Comparison of ENCODE assay signal across 21 cellular contexts in genomic region chr17:79791354-79792123, GRCh38. TPM values are rescaled to one million over a fixed set of nuclear protein-coding genes. Genes with fewer than 3 reads are reported as not detected.
DNase-seq lines count a peak whose midpoint lies in the region; ATAC-seq, FAIRE-seq and TF ChIP-seq lines count a peak whose summit lies in the region.
"Had no signal": no experiment of that assay in that cellular context is flagged by ENCODE, and none has a peak within 500 bp of the region (broad histone marks: within the 10 kb centered on the region; RNA-seq: fewer than 3 reads in every experiment).

No MANE protein-coding gene starts in this region.

- peak overlapping the region; percentile 27 for H2BK5ac ChIP-seq in neuronal stem cell (ENCODE audit: low read length)

- no peak overlapping the region for H4K91ac ChIP-seq in neuronal stem cell (ENCODE audit: low read depth, low read length, poor library complexity)

- no peak overlapping the region for H3K14ac ChIP-seq in neuronal stem cell (ENCODE audit: low read length)

- no peak overlapping the region for H2BK120ac ChIP-seq in neuronal stem cell (ENCODE audit: low read depth, low read length)

- H3K4me1 ChIP-seq in HEK293 (ENCODE audit: control insufficient read depth, insufficient read depth, low read length) (peaks cover 16% of the 10 kb centered on the region), endothelial cell of umbilical vein (ENCODE audit: control insufficient read depth, extremely low read depth, insufficient read depth, low read length) (peaks cover 10% of the 10 kb centered on the region), neuronal stem cell (ENCODE audit: control insufficient read depth in 2 of 2, insufficient read depth in 1 of 2, low read depth in 1 of 2, low read length in 2 of 2) (peaks cover 41 to 61% of the 10 kb centered on the region in 2 donors)

- WGBS in neuronal stem cell (ENCODE audit: extremely low coverage in 2 of 2, insufficient read length in 2 of 2, insufficient replicate concordance in 1 of 2), 2 donors = no CpG with 5 or more reads among the region's 55 CpGs

- H3K9me3 ChIP-seq in HEK293 (ENCODE audit: control insufficient read depth, insufficient read depth, low read depth, low read length) (no peaks in the 10 kb centered on the region), endothelial cell of umbilical vein (replicated peaks; ENCODE audit: control insufficient read depth, insufficient read depth, low read length) (no peaks in the 10 kb centered on the region), neuronal stem cell (replicated peaks in 1 of 2; ENCODE audit: control insufficient read depth in 2 of 2, insufficient read depth in 1 of 2, low read depth in 1 of 2, low read length in 2 of 2) (peaks cover 2 to 5% of the 10 kb centered on the region in 2 donors)

- H3K9ac ChIP-seq in endothelial cell of umbilical vein (replicated peaks; ENCODE audit: extremely low read depth, insufficient read depth, low read length) = no peak overlapping the region
- H3K9ac ChIP-seq in neuronal stem cell (ENCODE audit: low read depth, low read length, poor library complexity) = no peak overlapping the region
- H3K9ac ChIP-seq: KMS-11 had no signal

- no peak overlapping the region for H2BK12ac ChIP-seq in neuronal stem cell (ENCODE audit: low read length)

- no peak overlapping the region for H3K27ac Mint-ChIP-seq in activated CD4-positive, alpha-beta memory T cell treated with anti-CD3 and anti-CD28 coated beads for 36 hours
- no peak overlapping the region for H3K27ac Mint-ChIP-seq in activated CD4-positive, alpha-beta memory T cell treated with anti-CD3 and anti-CD28 coated beads, Interleukin-2, amount 10 ng/mL, durations not matched to agents 7 days and 5 days
- H3K27ac Mint-ChIP-seq: activated T-helper 17 cell treated with anti-CD3 and anti-CD28 coated beads, Interleukin-2, amount 50 U/mL, for 72 hours; dendritic cell treated with granulocyte-macrophage colony-stimulating factor and Interleukin-4, amounts not matched to agents 40 ng/mL and 50 ng/mL, for 4 days had no signal

- H4K8ac ChIP-seq in neuronal stem cell (ENCODE audit: low read depth, low read length) = no peak overlapping the region

- POLR2A ChIA-PET in activated CD4-positive, alpha-beta memory T cell treated with anti-CD3 and anti-CD28 coated beads for 36 hours (lab: Charles Lee) = interaction anchor here (0.6 kb wide), 1 partner anchor 48 kb away, joined by 3 read pairs; no protein-coding TSS in a partner anchor
- POLR2A ChIA-PET in activated CD4-positive, alpha-beta memory T cell treated with anti-CD3 and anti-CD28 coated beads, Interleukin-2, amount 10 ng/mL, durations not matched to agents 7 days and 5 days (lab: Charles Lee) = interaction anchor here (0.8 kb wide), 1 partner anchor 22 kb away, joined by 3 read pairs; no protein-coding TSS in a partner anchor
- POLR2A ChIA-PET in HEK293 (lab: Yijun Ruan, JAX) (interaction anchor here (1.5 kb wide), 1 partner anchor 13 kb away, joined by 3 read pairs; the partner anchor contains the start of gene CBX2), endothelial cell of umbilical vein (lab: Charles Lee) (no interaction called here)

- H3K9me1 ChIP-seq in endothelial cell of umbilical vein (replicated peaks; ENCODE audit: control insufficient read depth, extremely low read depth, insufficient read depth, low read length) = no peaks in the 10 kb centered on the region

- peaks cover 4% of the 10 kb centered on the region for H3K79me1 ChIP-seq in neuronal stem cell (ENCODE audit: low read depth, low read length)

- H3K4me2 ChIP-seq in endothelial cell of umbilical vein (ENCODE audit: insufficient read depth, low read length) (no peak overlapping the region), neuronal stem cell (ENCODE audit: insufficient read depth, low read length, poor library complexity, severe bottlenecking) (peak overlapping the region; percentile 41)
- H3K4me2 ChIP-seq: KMS-11 had no signal

- dilution Hi-C loops in endothelial cell of umbilical vein (cut with MboI; ENCODE audit: extremely low pct_ligation_motif_present, low sequenced_read_pairs) = no loop called here

- TF ChIP-seq POLR2A in endothelial cell of umbilical vein (IDR thresholded peaks at IDR 0.05; ENCODE audit: low read depth, low read length) (no peak), GM12891 (IDR thresholded peaks at IDR 0.05; ENCODE audit: low read depth, low read length) (no peak)

- FAIRE-seq in endothelial cell of umbilical vein (lab: Jason Lieb, UNC) = no peak
- FAIRE-seq in GM12891 (lab: Jason Lieb, UNC) = no peak
- FAIRE-seq: D721Med, H54 had no signal

- CTCF ChIA-PET in activated CD4-positive, alpha-beta memory T cell treated with anti-CD3 and anti-CD28 coated beads for 36 hours (lab: Charles Lee) = interaction anchor here (0.8 to 2.7 kb wide), 5 partner anchors 13 to 48 kb away, joined by 3 to 9 read pairs (median 5); partner anchors contain the start of genes CBX2 and CBX4
- CTCF ChIA-PET in activated CD4-positive, alpha-beta memory T cell treated with anti-CD3 and anti-CD28 coated beads, Interleukin-2, amount 10 ng/mL, durations not matched to agents 7 days and 5 days (lab: Charles Lee) = no interaction called here
- CTCF ChIA-PET in HEK293 (lab: Yijun Ruan, JAX) = interaction anchor here (0.6 to 2.8 kb wide), 4 partner anchors 10 to 167 kb away, joined by 3 to 14 read pairs (median 4); no protein-coding TSS in a partner anchor
- CTCF ChIA-PET in endothelial cell of umbilical vein (lab: Charles Lee) = interaction anchor here (0.6 to 3.5 kb wide), 5 partner anchors 14 to 85 kb away, joined by 3 to 20 read pairs (median 4); no protein-coding TSS in a partner anchor

- H3K18ac ChIP-seq in neuronal stem cell (ENCODE audit: low read length) = peak overlapping the region; percentile 84

- BruUV-seq in endothelial cell of umbilical vein (replicated peaks; lab: Mats Ljungman, UMichigan) = no TSS peak

- no peaks in the 10 kb centered on the region for H3K36me3 Mint-ChIP-seq in activated CD4-positive, alpha-beta memory T cell treated with anti-CD3 and anti-CD28 coated beads for 36 hours
- peaks cover 2% of the 10 kb centered on the region for H3K36me3 Mint-ChIP-seq in activated CD4-positive, alpha-beta memory T cell treated with anti-CD3 and anti-CD28 coated beads, Interleukin-2, amount 10 ng/mL, durations not matched to agents 7 days and 5 days (ENCODE audit: low read depth)

- no peak overlapping the region for H3K23ac ChIP-seq in neuronal stem cell (ENCODE audit: low read depth, low read length, poor library complexity)

- H3K4me3 Mint-ChIP-seq in activated CD4-positive, alpha-beta memory T cell treated with anti-CD3 and anti-CD28 coated beads for 36 hours = no peak overlapping the region
- H3K4me3 Mint-ChIP-seq in activated CD4-positive, alpha-beta memory T cell treated with anti-CD3 and anti-CD28 coated beads, Interleukin-2, amount 10 ng/mL, durations not matched to agents 7 days and 5 days = no peak overlapping the region
- H3K4me3 Mint-ChIP-seq: activated T-helper 17 cell treated with anti-CD3 and anti-CD28 coated beads, Interleukin-2, amount 50 U/mL, for 72 hours; dendritic cell treated with granulocyte-macrophage colony-stimulating factor and Interleukin-4, amounts not matched to agents 40 ng/mL and 50 ng/mL, for 4 days had no signal

- no peaks in the 10 kb centered on the region for H3K9me3 Mint-ChIP-seq in activated CD4-positive, alpha-beta memory T cell treated with anti-CD3 and anti-CD28 coated beads for 36 hours
- no peaks in the 10 kb centered on the region for H3K9me3 Mint-ChIP-seq in activated CD4-positive, alpha-beta memory T cell treated with anti-CD3 and anti-CD28 coated beads, Interleukin-2, amount 10 ng/mL, durations not matched to agents 7 days and 5 days
- H3K9me3 Mint-ChIP-seq: activated T-helper 17 cell treated with anti-CD3 and anti-CD28 coated beads, Interleukin-2, amount 50 U/mL, for 72 hours; dendritic cell treated with granulocyte-macrophage colony-stimulating factor and Interleukin-4, amounts not matched to agents 40 ng/mL and 50 ng/mL, for 4 days had no signal

- H4K20me1 ChIP-seq in endothelial cell of umbilical vein (replicated peaks; ENCODE audit: control insufficient read depth, extremely low read depth, insufficient read depth, low read length) = no peaks in the 10 kb centered on the region

- ATAC-seq in HG02885 (IDR thresholded peaks at IDR 0.05; ENCODE audit: poor library complexity, unreplicated experiment) = no peak
- ATAC-seq: activated T-helper 17 cell treated with anti-CD3 and anti-CD28 coated beads, Interleukin-2, amount 50 U/mL, for 72 hours; Panc1 had no signal

- H3K4me1 Mint-ChIP-seq in activated CD4-positive, alpha-beta memory T cell treated with anti-CD3 and anti-CD28 coated beads for 36 hours (ENCODE audit: low read depth) = peaks cover 10% of the 10 kb centered on the region
- H3K4me1 Mint-ChIP-seq in activated CD4-positive, alpha-beta memory T cell treated with anti-CD3 and anti-CD28 coated beads, Interleukin-2, amount 10 ng/mL, durations not matched to agents 7 days and 5 days = peaks cover 11% of the 10 kb centered on the region
- H3K4me1 Mint-ChIP-seq: activated T-helper 17 cell treated with anti-CD3 and anti-CD28 coated beads, Interleukin-2, amount 50 U/mL, for 72 hours had no signal

- H3K4ac ChIP-seq in neuronal stem cell (ENCODE audit: low read length) = no peak overlapping the region

- H3K27ac ChIP-seq in HEK293 (ENCODE audit: extremely low read depth, low read depth, low read length) = no peak overlapping the region
- no peak overlapping the region for H3K27ac ChIP-seq in endothelial cell of umbilical vein (ENCODE audit: insufficient read depth, low read depth, low read length)
- H3K27ac ChIP-seq in neuronal stem cell (replicated peaks; ENCODE audit: low read length) = no peak overlapping the region
- H3K27ac ChIP-seq: KMS-11 had no signal

- H3K4me3 ChIP-seq in HEK293 (ENCODE audit: low read depth, low read length) (no peak overlapping the region), endothelial cell of umbilical vein (replicated peaks in 1 of 3; ENCODE audit: insufficient read depth in 1 of 3, low read depth in 1 of 3, low read length in 3 of 3) (no peak overlapping the region), neuronal stem cell (ENCODE audit: low read length in 2 of 2) (no peak overlapping the region)
- H3K4me3 ChIP-seq: skin epidermis had no signal

- intact Hi-C loops in activated CD4-positive, alpha-beta memory T cell treated with anti-CD3 and anti-CD28 coated beads for 36 hours (cut with micrococcal nuclease) = no loop called here
- intact Hi-C loops in endothelial cell of umbilical vein (cut with micrococcal nuclease) = loop anchor here (2.0 kb wide), 1 partner anchor 133 kb away; no protein-coding TSS in a partner anchor

- no peaks in the 10 kb centered on the region for H3K79me2 ChIP-seq in endothelial cell of umbilical vein (ENCODE audit: control insufficient read depth, insufficient read depth, low read length)

- no peak overlapping the region for H2AFZ ChIP-seq in endothelial cell of umbilical vein (ENCODE audit: low read depth, low read length)
- peak overlapping the region; percentile 48 for H2AFZ ChIP-seq in neuronal stem cell (ENCODE audit: low read length)

- H2AK5ac ChIP-seq in neuronal stem cell (ENCODE audit: low read depth, low read length) = peak overlapping the region; percentile 99

- peak; percentile 20 for DNase-seq in activated CD4-positive, alpha-beta memory T cell treated with anti-CD3 and anti-CD28 coated beads for 36 hours
- DNase-seq in activated CD4-positive, alpha-beta memory T cell treated with anti-CD3 and anti-CD28 coated beads, Interleukin-2, amount 10 ng/mL, durations not matched to agents 7 days and 5 days = no peak
- DNase-seq in endothelial cell of umbilical vein (ENCODE audit: low read depth, low spot score) = no peak
- DNase-seq in neuronal stem cell (ENCODE audit: low spot score) = no peak
- no peak for DNase-seq in GM12891 (ENCODE audit: insufficient read length, low spot score)
- no peak for DNase-seq in germinal center (ENCODE audit: low spot score)
- DNase-seq: activated CD4-positive, alpha-beta T cell treated with anti-CD3 and anti-CD28 coated beads for 4 hours; mammary epithelial cell; NCI-H1436; NCI-H510A; stimulated activated naive CD4-positive, alpha-beta T cell treated with Interleukin-2 at 50 U/mL for 16 hours; T-helper 2 cell had no signal

- H3K27me3 Mint-ChIP-seq in activated CD4-positive, alpha-beta memory T cell treated with anti-CD3 and anti-CD28 coated beads for 36 hours = peaks cover 41% of the 10 kb centered on the region
- peaks cover 53% of the 10 kb centered on the region for H3K27me3 Mint-ChIP-seq in activated CD4-positive, alpha-beta memory T cell treated with anti-CD3 and anti-CD28 coated beads, Interleukin-2, amount 10 ng/mL, durations not matched to agents 7 days and 5 days

- H3K27me3 ChIP-seq in endothelial cell of umbilical vein (ENCODE audit: control insufficient read depth in 2 of 2, insufficient read depth in 2 of 2, low read length in 2 of 2) (peaks cover 40 to 57% of the 10 kb centered on the region in 2 experiments), neuronal stem cell (ENCODE audit: control insufficient read depth in 3 of 3, insufficient read depth in 3 of 3, low read depth in 1 of 3, low read length in 3 of 3) (peaks cover 26 to 67% (median 35%) of the 10 kb centered on the region in 3 experiments)

- H3K36me3 ChIP-seq in HEK293 (ENCODE audit: control insufficient read depth in 2 of 2, insufficient read depth in 1 of 2, low read length in 2 of 2) (peaks cover 0 to 15% of the 10 kb centered on the region in 2 experiments; a peak in 1 of 3 replicates), endothelial cell of umbilical vein (ENCODE audit: control insufficient read depth in 2 of 2, extremely low read depth in 1 of 2, insufficient read depth in 2 of 2, low read length in 2 of 2) (no peaks in the 10 kb centered on the region), neuronal stem cell (replicated peaks in 1 of 2; ENCODE audit: control insufficient read depth in 2 of 2, insufficient read depth in 2 of 2, low read length in 2 of 2) (peaks cover 4 to 22% of the 10 kb centered on the region in 2 donors)

- H2BK15ac ChIP-seq in neuronal stem cell (ENCODE audit: low read length) = peak overlapping the region; percentile 95

- TF ChIP-seq CTCF in HEK293 (tag by site-specific recombination; IDR thresholded peaks at IDR 0.05) (no peak), endothelial cell of umbilical vein (IDR thresholded peaks at IDR 0.05; ENCODE audit: extremely low read depth in 1 of 2, insufficient read depth in 1 of 2, low read depth in 1 of 2, low read length in 2 of 2) (no peak)

RNA-seq across cellular contexts. Expression of gene CBX8, which starts 5.3 kb away (rescaled TPM):
- 1 to 10 TPM; 4.5 to 4.6 TPM for total RNA-seq in activated CD4-positive, alpha-beta memory T cell treated with anti-CD3 and anti-CD28 coated beads for 36 hours
- 1 to 10 TPM; 5.7 to 6.7 TPM for total RNA-seq in activated CD4-positive, alpha-beta memory T cell treated with anti-CD3 and anti-CD28 coated beads, Interleukin-2, amount 10 ng/mL, durations not matched to agents 7 days and 5 days
- total RNA-seq in endothelial cell of umbilical vein = 3.1 TPM in 2 replicates
- 0.49 and 0.69 TPM in 2 replicates for polyA plus RNA-seq in endothelial cell of umbilical vein
- 0.28 and 0.41 TPM in 2 replicates for polyA plus RNA-seq in endothelial cell of umbilical vein (2011; cell fraction: cytosol; rRNA removed)
- polyA plus RNA-seq in endothelial cell of umbilical vein (2011; cell fraction: nucleus; rRNA removed) = 0.40 and 1.1 TPM in 2 replicates
- 1.4 and 1.8 TPM in 2 replicates for polyA plus RNA-seq in endothelial cell of umbilical vein (2012)
- 0.25 and 1.1 TPM in 2 replicates for polyA minus RNA-seq in endothelial cell of umbilical vein
- polyA minus RNA-seq in endothelial cell of umbilical vein (2011; cell fraction: cytosol; rRNA and poly(A)+ RNA removed) = 2.4 TPM
- 0.19 and 0.34 TPM in 2 replicates for polyA minus RNA-seq in endothelial cell of umbilical vein (2011; cell fraction: nucleus; rRNA and poly(A)+ RNA removed)
- polyA plus RNA-seq in neuronal stem cell (2013, experiment 1 of 2) = 5.5 TPM
- polyA plus RNA-seq in neuronal stem cell (2013, experiment 2 of 2) = 5.0 TPM
- polyA plus RNA-seq in GM12891 (2012; ENCODE audit: low read depth, missing spikeins) = 2.8 TPM

RNA-seq across cellular contexts. Expression of gene CBX2, which starts 13.6 kb away (rescaled TPM):
- total RNA-seq in activated CD4-positive, alpha-beta memory T cell treated with anti-CD3 and anti-CD28 coated beads for 36 hours = 1 to 10 TPM; 2.5 to 3.1 TPM
- 1 to 10 TPM; 1.7 to 2.0 TPM for total RNA-seq in activated CD4-positive, alpha-beta memory T cell treated with anti-CD3 and anti-CD28 coated beads, Interleukin-2, amount 10 ng/mL, durations not matched to agents 7 days and 5 days
- total RNA-seq in endothelial cell of umbilical vein = 19.8 and 20.0 TPM in 2 replicates
- 10.5 and 12.6 TPM in 2 replicates for polyA plus RNA-seq in endothelial cell of umbilical vein
- polyA plus RNA-seq in endothelial cell of umbilical vein (2011; cell fraction: cytosol; rRNA removed) = 8.4 and 9.0 TPM in 2 replicates
- polyA plus RNA-seq in endothelial cell of umbilical vein (2011; cell fraction: nucleus; rRNA removed) = 11.0 and 11.7 TPM in 2 replicates
- polyA plus RNA-seq in endothelial cell of umbilical vein (2012) = 9.3 and 9.8 TPM in 2 replicates
- 11.0 and 12.1 TPM in 2 replicates for polyA minus RNA-seq in endothelial cell of umbilical vein
- 23.6 TPM for polyA minus RNA-seq in endothelial cell of umbilical vein (2011; cell fraction: cytosol; rRNA and poly(A)+ RNA removed)
- 3.8 and 6.0 TPM in 2 replicates for polyA minus RNA-seq in endothelial cell of umbilical vein (2011; cell fraction: nucleus; rRNA and poly(A)+ RNA removed)
- polyA plus RNA-seq in neuronal stem cell (2013, experiment 1 of 2) = 72.5 TPM
- polyA plus RNA-seq in neuronal stem cell (2013, experiment 2 of 2) = 70.8 TPM
- 0.47 TPM for polyA plus RNA-seq in GM12891 (2012; ENCODE audit: low read depth, missing spikeins)

RNA-seq across cellular contexts. Expression of gene CBX4, which starts 47.7 kb away (rescaled TPM):
- total RNA-seq in activated CD4-positive, alpha-beta memory T cell treated with anti-CD3 and anti-CD28 coated beads for 36 hours = 10 to 100 TPM; 14.0 to 14.2 TPM
- total RNA-seq in activated CD4-positive, alpha-beta memory T cell treated with anti-CD3 and anti-CD28 coated beads, Interleukin-2, amount 10 ng/mL, durations not matched to agents 7 days and 5 days = 10 to 100 TPM; 34.4 to 36.5 TPM
- 12.3 TPM in 2 replicates for total RNA-seq in endothelial cell of umbilical vein
- 7.0 and 9.3 TPM in 2 replicates for polyA plus RNA-seq in endothelial cell of umbilical vein
- polyA plus RNA-seq in endothelial cell of umbilical vein (2011; cell fraction: cytosol; rRNA removed) = 3.9 and 5.3 TPM in 2 replicates
- 4.6 and 5.5 TPM in 2 replicates for polyA plus RNA-seq in endothelial cell of umbilical vein (2011; cell fraction: nucleus; rRNA removed)
- polyA plus RNA-seq in endothelial cell of umbilical vein (2012) = 3.4 and 5.9 TPM in 2 replicates
- polyA minus RNA-seq in endothelial cell of umbilical vein = 2.9 and 3.6 TPM in 2 replicates
- polyA minus RNA-seq in endothelial cell of umbilical vein (2011; cell fraction: cytosol; rRNA and poly(A)+ RNA removed) = 36.5 TPM
- 2.4 and 3.1 TPM in 2 replicates for polyA minus RNA-seq in endothelial cell of umbilical vein (2011; cell fraction: nucleus; rRNA and poly(A)+ RNA removed)
- 10.0 TPM for polyA plus RNA-seq in neuronal stem cell (2013, experiment 1 of 2)
- 10.0 TPM for polyA plus RNA-seq in neuronal stem cell (2013, experiment 2 of 2)
- 17.1 TPM for polyA plus RNA-seq in GM12891 (2012; ENCODE audit: low read depth, missing spikeins)
